In the genomic region with DNA sequence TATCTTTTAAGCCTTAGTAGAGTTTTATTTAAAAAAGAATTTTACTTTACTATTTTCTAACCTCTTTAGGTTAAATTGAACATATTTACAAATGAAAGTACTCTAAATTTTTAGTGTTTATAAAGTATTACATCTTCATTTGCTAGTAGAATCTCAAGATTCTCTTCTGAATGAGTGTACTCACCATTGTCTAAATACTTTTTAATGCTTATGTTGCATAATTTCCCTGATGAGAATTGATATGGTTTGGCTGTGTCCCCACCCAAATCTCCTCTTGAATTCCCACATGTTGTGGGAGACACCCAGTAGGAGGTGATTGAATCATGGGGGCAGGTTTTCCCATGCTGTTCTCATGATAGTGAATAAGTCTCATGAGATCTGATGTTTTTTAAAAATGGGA, we compare ENCODE assay signal across 12 cellular contexts. TPM values are rescaled to one million over a fixed set of nuclear protein-coding genes. Genes with fewer than 3 reads are reported as not detected.
"Had no signal": no experiment of that assay in that cellular context is flagged by ENCODE, and none has a peak within 500 bp of the region (broad histone marks: within the 10 kb centered on the region; RNA-seq: fewer than 3 reads in every experiment).

No MANE protein-coding gene starts in this region.

- FAIRE-seq: H1, H54 had no signal

- H3K4me3 Mint-ChIP-seq: GM23338, H9, HFFc6 had no signal

- H3K27ac ChIP-seq: GM23248 had no signal

- H3K36me3 ChIP-seq: HAP-1 had no signal

- H3K9me3 Mint-ChIP-seq: HFFc6 had no signal

- DNase-seq: GM23248, GOT3, H7, H9, HCEC 1CT, HFFc6 had no signal

- ATAC-seq: GM23338, HCT116 had no signal

- H2AFZ ChIP-seq: GM23248, GM23338 had no signal

- H3K4me2 ChIP-seq: GM23338 had no signal

- H3K9ac ChIP-seq: GM23248 had no signal

- H3K9me3 ChIP-seq: HAP-1 had no signal

- H3K27ac Mint-ChIP-seq: GM23338, H9, HFFc6 had no signal

- H3K4me1 ChIP-seq: HAP-1 had no signal

- H3K4me3 ChIP-seq: GM23248, GM23338, HAP-1 had no signal

RNA-seq across cellular contexts. Expression of gene VIP, which starts 53.6 kb away (rescaled TPM):
- total RNA-seq: GM23338, H1, H4, H7, H9, HFFc6 had no signal
- polyA plus RNA-seq: GM23248, GM23338, H1 had no signal
